10 cellular contexts compared by ENCODE assay signal in genomic region chr16:4212934-4213296, GRCh38. TPM values are rescaled to one million over a fixed set of nuclear protein-coding genes. Genes with fewer than 3 reads are reported as not detected.
DNase-seq lines count a peak whose midpoint lies in the region; TF ChIP-seq lines count a peak whose summit lies in the region.
"Had no signal": no experiment of that assay in that cellular context is flagged by ENCODE, and none has a peak within 500 bp of the region (broad histone marks: within the 10 kb centered on the region; RNA-seq: fewer than 3 reads in every experiment).

No MANE protein-coding gene starts in this region.

- H3K27me3 Mint-ChIP-seq in type B pancreatic cell (no peaks in the 10 kb centered on the region), mesothelial cell of epicardium (ENCODE audit: low read depth) (no peaks in the 10 kb centered on the region)

- H3K36me3 Mint-ChIP-seq in type B pancreatic cell (no peaks in the 10 kb centered on the region), mesothelial cell of epicardium (no peaks in the 10 kb centered on the region)

- no peaks in the 10 kb centered on the region for H3K36me3 ChIP-seq in breast epithelium

- TF ChIP-seq POLR2A in breast epithelium (IDR thresholded peaks at IDR 0.05) = no peak

- H3K27ac Mint-ChIP-seq in type B pancreatic cell = peak overlapping the region; percentile 41
- no peak overlapping the region for H3K27ac Mint-ChIP-seq in mesothelial cell of epicardium
- H3K27ac Mint-ChIP-seq: activated CD4-positive, alpha-beta memory T cell treated with anti-CD3 and anti-CD28 coated beads, Interleukin-2, amount 10 ng/mL, durations not matched to agents 7 days and 5 days had no signal

- peak overlapping the region; percentile 50 to 56 for H3K27ac ChIP-seq in breast epithelium

- TF ChIP-seq CTCF in breast epithelium (IDR thresholded peaks at IDR 0.05) (no peak), type B pancreatic cell (conservative IDR thresholded peaks at IDR 0.05) (no peak), mesothelial cell of epicardium (IDR thresholded peaks at IDR 0.05; ENCODE audit: unreplicated experiment) (no peak)

- H3K27me3 ChIP-seq in breast epithelium = no peaks in the 10 kb centered on the region

- H3K9me3 ChIP-seq in breast epithelium = no peaks in the 10 kb centered on the region

- peak; percentile 61 for DNase-seq in HT-29 (ENCODE audit: low spot score)
- no peak for DNase-seq in breast epithelium (ENCODE audit: low spot score in 2 of 2)
- DNase-seq in hepatic stellate cell (ENCODE audit: low spot score) = peak; percentile 77
- no peak for DNase-seq in type B pancreatic cell (ENCODE audit: extremely low spot score, unreplicated experiment)
- no peak for DNase-seq in ureter (ENCODE audit: low spot score)
- no peak for DNase-seq in mesothelial cell of epicardium (ENCODE audit: low spot score in 2 of 2, unreplicated experiment in 2 of 2)
- DNase-seq in epidermal melanocyte (ENCODE audit: insufficient read length, low spot score) = no peak
- DNase-seq: activated CD4-positive, alpha-beta memory T cell treated with anti-CD3 and anti-CD28 coated beads, Interleukin-2, amount 10 ng/mL, durations not matched to agents 7 days and 5 days; NCI-H2081 treated with DMSO at 0.1 percent for 48 hours; stimulated activated naive CD8-positive, alpha-beta T cell treated with anti-CD3 and anti-CD28 coated beads, Interleukin-15, amount 100 ng/mL, for 72 hours had no signal

- intact Hi-C loops in breast epithelium (cut with DNase I; ENCODE audit: low total_unique reads) = no loop called here

- H3K4me1 Mint-ChIP-seq in type B pancreatic cell (ENCODE audit: unreplicated experiment) (peaks cover 21% of the 10 kb centered on the region), mesothelial cell of epicardium (peaks cover 19% of the 10 kb centered on the region)
- H3K4me1 Mint-ChIP-seq: stimulated activated naive CD8-positive, alpha-beta T cell treated with anti-CD3 and anti-CD28 coated beads, Interleukin-15, amount 100 ng/mL, for 72 hours had no signal

- H3K4me3 Mint-ChIP-seq in type B pancreatic cell (no peak overlapping the region), mesothelial cell of epicardium (no peak overlapping the region)
- H3K4me3 Mint-ChIP-seq: activated CD4-positive, alpha-beta memory T cell treated with anti-CD3 and anti-CD28 coated beads, Interleukin-2, amount 10 ng/mL, durations not matched to agents 7 days and 5 days; stimulated activated naive CD8-positive, alpha-beta T cell treated with anti-CD3 and anti-CD28 coated beads, Interleukin-15, amount 100 ng/mL, for 72 hours had no signal

- no peaks in the 10 kb centered on the region for H3K4me1 ChIP-seq in breast epithelium

- H3K9me3 Mint-ChIP-seq in type B pancreatic cell = no peaks in the 10 kb centered on the region
- no peaks in the 10 kb centered on the region for H3K9me3 Mint-ChIP-seq in mesothelial cell of epicardium
- H3K9me3 Mint-ChIP-seq: activated CD4-positive, alpha-beta memory T cell treated with anti-CD3 and anti-CD28 coated beads, Interleukin-2, amount 10 ng/mL, durations not matched to agents 7 days and 5 days; stimulated activated naive CD8-positive, alpha-beta T cell treated with anti-CD3 and anti-CD28 coated beads, Interleukin-15, amount 100 ng/mL, for 72 hours had no signal

- H3K4me3 ChIP-seq in breast epithelium = no peak overlapping the region

RNA-seq across cellular contexts. Expression of gene SRL, which starts 29.0 kb away (rescaled TPM):
- 0.03 TPM in 1 of 2 replicates, not detected in the other for total RNA-seq in HT-29 (2014; rRNA removed; shearing (Covaris generic))
- total RNA-seq in breast epithelium = under 1 TPM; 0.32 to 0.98 (median 0.44) TPM
- total RNA-seq in type B pancreatic cell (ENCODE audit: low replicate concordance) = 1.2 TPM in 1 of 2 replicates, not detected in the other
- 10.1 TPM for total RNA-seq in ureter
- total RNA-seq in mesothelial cell of epicardium = 1.7 to 1.8 TPM (median 1.8 TPM) in 3 replicates
- total RNA-seq: activated CD4-positive, alpha-beta memory T cell treated with anti-CD3 and anti-CD28 coated beads, Interleukin-2, amount 10 ng/mL, durations not matched to agents 7 days and 5 days had no signal

RNA-seq across cellular contexts. Expression of gene TFAP4, which starts 59.9 kb away (rescaled TPM):
- total RNA-seq in HT-29 (2014; rRNA removed; shearing (Covaris generic)) = 40.7 and 51.7 TPM in 2 replicates
- 1 to 10 TPM; 4.6 to 7.2 (median 6.2) TPM for total RNA-seq in breast epithelium
- total RNA-seq in type B pancreatic cell (ENCODE audit: low replicate concordance) = 11.8 and 27.0 TPM in 2 replicates
- 18.1 TPM for total RNA-seq in ureter
- total RNA-seq in mesothelial cell of epicardium = 28.8 to 33.7 TPM (median 29.5 TPM) in 3 replicates

Comparison
In these comparisons a context has a peak if more than half of its experiments do, and no peak if none do; other contexts are left out.
1. DNase-seq: peak in HT-29 (single experiment) and hepatic stellate cell (single experiment); none in breast epithelium (0 of 2), type B pancreatic cell (single experiment), ureter (single experiment), mesothelial cell of epicardium (0 of 2) and epidermal melanocyte (single experiment).